1 cellular context compared by ENCODE assay signal in genomic region chr19:4870025-4870700, GRCh38.
A peak's percentile ranks its signal among the peaks of the same experiment; 100 is the strongest.
TF ChIP-seq lines count a peak whose summit lies in the region.

No MANE protein-coding gene starts in this region.

TF ChIP-seq in HepG2, 621 proteins besides CTCF, POLR2A, EP300 and RAD21 (continued from another document):
- TF ChIP-seq TEF (CRISPR knock-in tag; IDR thresholded peaks at IDR 0.05) (no peak), GTF2F1 (IDR thresholded peaks at IDR 0.05; ENCODE audit: low read length) (no peak), ZC3H4 (CRISPR knock-in tag; IDR thresholded peaks at IDR 0.05; ENCODE audit: borderline replicate concordance) (no peak), GFI1 (CRISPR knock-in tag; IDR thresholded peaks at IDR 0.05; ENCODE audit: borderline replicate concordance) (peak; percentile 30; the same call in 1 of the 2 replicates), ZNF710 (CRISPR knock-in tag; IDR thresholded peaks at IDR 0.05; ENCODE audit: borderline replicate concordance) (peak; percentile 87; the same call in 1 of the 2 replicates), ZSCAN12 (CRISPR knock-in tag; IDR thresholded peaks at IDR 0.05) (no peak), HMG20B (CRISPR knock-in tag; conservative IDR thresholded peaks at IDR 0.05) (0 out of 2 replicates have a peak, but pooled peaks have one; percentile 39), CCDC6 (CRISPR knock-in tag; IDR thresholded peaks at IDR 0.05) (peak; percentile 29; the same call in 1 of the 2 replicates), MBNL3 (CRISPR knock-in tag; conservative IDR thresholded peaks at IDR 0.05) (no peak), MEIS2 (CRISPR knock-in tag; IDR thresholded peaks at IDR 0.05) (no peak), NFKB2 (CRISPR knock-in tag; IDR thresholded peaks at IDR 0.05; ENCODE audit: borderline replicate concordance) (no peak), MED13 (CRISPR knock-in tag; IDR thresholded peaks at IDR 0.05) (peak; percentile 68; the same call in 1 of the 2 replicates), ZNF597 (CRISPR knock-in tag; IDR thresholded peaks at IDR 0.05) (no peak), FOSL2 (CRISPR knock-in tag; IDR thresholded peaks at IDR 0.05) (peak; percentile 100), HHEX (CRISPR knock-in tag; IDR thresholded peaks at IDR 0.05) (0 out of 2 replicates have a peak, but pooled peaks have one; percentile 14), HNRNPK (IDR thresholded peaks at IDR 0.05; ENCODE audit: low read depth, low read length, poor library complexity, severe bottlenecking) (no peak), BHLHE40 (IDR thresholded peaks at IDR 0.05; ENCODE audit: low read length) (peak; percentile 60; the same call in 1 of the 2 replicates), MNT (IDR thresholded peaks at IDR 0.05) (no peak), ZNF572 (CRISPR knock-in tag; IDR thresholded peaks at IDR 0.05) (no peak), SPEN (CRISPR knock-in tag; IDR thresholded peaks at IDR 0.05; ENCODE audit: low read depth) (peak; percentile 74)
